Comparison of ENCODE assay signal across 5 cellular contexts in the genomic region with DNA sequence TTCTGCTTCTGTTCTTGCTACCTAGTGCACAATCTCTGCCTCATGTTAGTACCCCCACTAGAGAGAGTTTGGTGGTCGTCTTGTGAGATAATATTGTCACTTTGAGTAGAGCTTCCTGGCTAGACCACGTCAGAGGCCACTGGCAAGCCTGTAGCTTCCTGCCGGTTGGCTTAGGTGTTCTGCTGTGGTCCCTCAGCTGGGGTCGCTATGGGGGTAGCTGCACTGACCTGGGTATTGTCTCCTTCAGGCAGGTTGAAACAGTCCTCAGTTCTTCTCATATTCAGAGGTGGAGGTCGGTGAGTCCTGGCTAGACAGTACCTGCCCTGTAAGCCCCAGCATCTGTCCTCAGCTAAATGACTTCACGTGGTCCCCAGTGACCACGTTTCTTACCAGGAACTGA.
"Had no signal": no experiment of that assay in that cellular context is flagged by ENCODE, and none has a peak within 500 bp of the region (broad histone marks: within the 10 kb centered on the region; RNA-seq: fewer than 3 reads in every experiment).

No MANE protein-coding gene starts in this region.

- H3K27ac Mint-ChIP-seq: GM23338, H9 had no signal

- H3K4me3 Mint-ChIP-seq: GM23338, H9 had no signal

- ATAC-seq: GM23338, K562 had no signal

- H3K9me3 Mint-ChIP-seq: GM23338, H9 had no signal

- DNase-seq: H9, HCEC 1CT, IMR-90 had no signal

- H3K4me3 ChIP-seq: GM23338, K562 had no signal
